In the genomic region with DNA sequence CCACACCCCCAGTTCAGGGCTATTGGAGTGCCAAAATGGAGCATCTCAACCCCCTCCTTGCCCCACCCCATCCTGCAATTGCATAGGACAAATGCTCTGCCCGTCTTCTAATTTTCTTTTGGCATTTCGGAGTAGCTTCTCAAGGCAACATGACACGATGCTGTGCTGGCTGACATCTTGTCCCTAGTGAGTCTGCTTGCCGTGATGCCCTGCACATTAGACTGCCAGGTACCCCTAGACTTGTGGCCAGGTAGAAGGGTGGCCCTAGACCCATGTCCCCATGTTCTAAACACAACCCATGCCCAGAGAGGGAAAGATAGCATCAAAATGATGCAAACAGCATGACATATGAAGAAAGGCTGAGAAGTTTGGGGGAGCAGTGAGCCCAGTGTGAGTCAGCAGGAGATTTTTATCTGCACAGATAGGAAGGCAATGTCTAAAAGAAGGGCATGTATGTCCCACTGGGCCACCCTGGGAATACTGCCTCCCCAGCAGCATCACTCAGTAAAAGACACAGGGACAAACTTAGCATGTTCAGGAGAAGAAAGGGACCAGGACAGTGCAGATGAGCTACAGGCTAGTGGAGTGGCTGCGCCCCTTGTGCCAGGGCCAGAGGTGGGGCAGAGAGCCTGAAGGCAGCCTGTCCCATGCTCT, we compare ENCODE assay signal across 1 cellular context.
TF ChIP-seq lines count a peak whose summit lies in the region.

No MANE protein-coding gene starts in this region.

TF ChIP-seq in K562, 482 proteins besides CTCF, POLR2A, EP300 and RAD21 (continued from another document and continues in another):
- TF ChIP-seq, protein P1, sequence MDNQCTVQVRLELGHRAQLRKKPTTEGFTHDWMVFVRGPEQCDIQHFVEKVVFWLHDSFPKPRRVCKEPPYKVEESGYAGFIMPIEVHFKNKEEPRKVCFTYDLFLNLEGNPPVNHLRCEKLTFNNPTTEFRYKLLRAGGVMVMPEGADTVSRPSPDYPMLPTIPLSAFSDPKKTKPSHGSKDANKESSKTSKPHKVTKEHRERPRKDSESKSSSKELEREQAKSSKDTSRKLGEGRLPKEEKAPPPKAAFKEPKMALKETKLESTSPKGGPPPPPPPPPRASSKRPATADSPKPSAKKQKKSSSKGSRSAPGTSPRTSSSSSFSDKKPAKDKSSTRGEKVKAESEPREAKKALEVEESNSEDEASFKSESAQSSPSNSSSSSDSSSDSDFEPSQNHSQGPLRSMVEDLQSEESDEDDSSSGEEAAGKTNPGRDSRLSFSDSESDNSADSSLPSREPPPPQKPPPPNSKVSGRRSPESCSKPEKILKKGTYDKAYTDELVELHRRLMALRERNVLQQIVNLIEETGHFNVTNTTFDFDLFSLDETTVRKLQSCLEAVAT (IDR thresholded peaks at IDR 0.05), result no peak
- TF ChIP-seq KLF10 (CRISPR knock-in tag; IDR thresholded peaks at IDR 0.05) (no peak), GMEB1 (CRISPR knock-in tag; IDR thresholded peaks at IDR 0.05) (peak; percentile 65), ZNF165 (CRISPR knock-in tag; IDR thresholded peaks at IDR 0.05; ENCODE audit: borderline replicate concordance) (peak; percentile 81; the same call in 1 of the 2 replicates), DDX20 (tag; IDR thresholded peaks at IDR 0.05; ENCODE audit: low read depth) (peak; percentile 64), NR3C1 (CRISPR knock-in tag; IDR thresholded peaks at IDR 0.05) (no peak), RBM34 (IDR thresholded peaks at IDR 0.05; ENCODE audit: borderline replicate concordance, insufficient read depth, low read length) (no peak), MIER1 (IDR thresholded peaks at IDR 0.05; ENCODE audit: low read depth) (no peak), ARHGAP35 (IDR thresholded peaks at IDR 0.05; ENCODE audit: partially characterized antibody) (no peak), FOSL1 (tag; conservative IDR thresholded peaks at IDR 0.05) (peak; percentile 99), BACH1 (tag; IDR thresholded peaks at IDR 0.05) (peak; percentile 81), NCOA1 (IDR thresholded peaks at IDR 0.05; ENCODE audit: low read depth) (peak; percentile 37; the same call in 1 of the 2 replicates), SAP30 (IDR thresholded peaks at IDR 0.05; ENCODE audit: borderline replicate concordance, insufficient read depth, low read depth, low read length, poor library complexity, severe bottlenecking) (no peak), POLR2G (IDR thresholded peaks at IDR 0.05; ENCODE audit: low read depth, low read length) (no peak), HDAC3 (IDR thresholded peaks at IDR 0.05; ENCODE audit: borderline replicate concordance, partially characterized antibody) (peak; percentile 15), ATF1 (CRISPR knock-in tag; IDR thresholded peaks at IDR 0.05) (no peak), ATF1 (tag; IDR thresholded peaks at IDR 0.05) (peak; percentile 58), EWSR1 (IDR thresholded peaks at IDR 0.05; ENCODE audit: borderline replicate concordance, low read depth, partially characterized antibody) (no peak), SMARCA4 (IDR thresholded peaks at IDR 0.05) (peak; percentile 97), PHTF2 (CRISPR knock-in tag; IDR thresholded peaks at IDR 0.05) (0 out of 2 replicates have a peak, but pooled peaks have one; percentile 29), NUFIP1 (IDR thresholded peaks at IDR 0.05; ENCODE audit: partially characterized antibody) (no peak), FOXO4 (CRISPR knock-in tag; IDR thresholded peaks at IDR 0.05) (no peak), MEF2A (IDR thresholded peaks at IDR 0.05; ENCODE audit: control insufficient read depth, low read depth, low read length) (no peak), IFI16 (CRISPR knock-in tag; IDR thresholded peaks at IDR 0.05) (0 out of 2 replicates have a peak, but pooled peaks have one; percentile 56), AFF1 (IDR thresholded peaks at IDR 0.05; ENCODE audit: low read depth in 1 of 2, partially characterized antibody in 2 of 2) (peak in 1 of 2 experiments; percentile 28), MAFF (IDR thresholded peaks at IDR 0.05; ENCODE audit: low read length) (peak; percentile 53; the same call in 1 of the 2 replicates), ZNF274 (IDR thresholded peaks at IDR 0.05; ENCODE audit: borderline replicate concordance, low read depth, low read length) (no peak), RBM25 (IDR thresholded peaks at IDR 0.05; ENCODE audit: low read depth, low read length, severe bottlenecking) (no peak), ZBTB1 (CRISPR knock-in tag; IDR thresholded peaks at IDR 0.05; ENCODE audit: borderline replicate concordance, low read depth) (no peak), MCM3 (IDR thresholded peaks at IDR 0.05) (no peak), ESRRA (IDR thresholded peaks at IDR 0.05; ENCODE audit: borderline replicate concordance, low read depth) (peak; percentile 16; the same call in 1 of the 2 replicates), HDAC6 (IDR thresholded peaks at IDR 0.05; ENCODE audit: low read depth, low read length) (no peak), EGR1 (conservative IDR thresholded peaks at IDR 0.05) (no peak), JUN (IDR thresholded peaks at IDR 0.05; ENCODE audit: borderline replicate concordance, low read depth, low read length) (peak; percentile 97), JUN (CRISPR knock-in tag; IDR thresholded peaks at IDR 0.05; ENCODE audit: borderline replicate concordance) (no peak), NEUROD1 (IDR thresholded peaks at IDR 0.05; ENCODE audit: borderline replicate concordance, low read depth, low read length, partially characterized antibody) (peak; percentile 73), ZBTB33 (CRISPR knock-in tag; IDR thresholded peaks at IDR 0.05) (no peak), CBX3 (IDR thresholded peaks at IDR 0.05; ENCODE audit: borderline replicate concordance in 1 of 2, low read length in 2 of 2) (no peak), USF1 (CRISPR knock-in tag; IDR thresholded peaks at IDR 0.05) (no peak), JUND (IDR thresholded peaks at IDR 0.05; ENCODE audit: borderline replicate concordance, low read depth, low read length) (peak; percentile 97), JUND (tag; IDR thresholded peaks at IDR 0.05; ENCODE audit: borderline replicate concordance, low read depth, low read length) (peak; percentile 96; the same call in 2 of the 3 replicates), ZFPM2 (CRISPR knock-in tag; IDR thresholded peaks at IDR 0.05) (no peak), MAFG (tag; conservative IDR thresholded peaks at IDR 0.05) (peak; percentile 81)
- TF ChIP-seq, protein P2, sequence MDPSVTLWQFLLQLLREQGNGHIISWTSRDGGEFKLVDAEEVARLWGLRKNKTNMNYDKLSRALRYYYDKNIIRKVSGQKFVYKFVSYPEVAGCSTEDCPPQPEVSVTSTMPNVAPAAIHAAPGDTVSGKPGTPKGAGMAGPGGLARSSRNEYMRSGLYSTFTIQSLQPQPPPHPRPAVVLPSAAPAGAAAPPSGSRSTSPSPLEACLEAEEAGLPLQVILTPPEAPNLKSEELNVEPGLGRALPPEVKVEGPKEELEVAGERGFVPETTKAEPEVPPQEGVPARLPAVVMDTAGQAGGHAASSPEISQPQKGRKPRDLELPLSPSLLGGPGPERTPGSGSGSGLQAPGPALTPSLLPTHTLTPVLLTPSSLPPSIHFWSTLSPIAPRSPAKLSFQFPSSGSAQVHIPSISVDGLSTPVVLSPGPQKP (CRISPR knock-in tag; IDR thresholded peaks at IDR 0.05), result no peak
- TF ChIP-seq, protein P3, sequence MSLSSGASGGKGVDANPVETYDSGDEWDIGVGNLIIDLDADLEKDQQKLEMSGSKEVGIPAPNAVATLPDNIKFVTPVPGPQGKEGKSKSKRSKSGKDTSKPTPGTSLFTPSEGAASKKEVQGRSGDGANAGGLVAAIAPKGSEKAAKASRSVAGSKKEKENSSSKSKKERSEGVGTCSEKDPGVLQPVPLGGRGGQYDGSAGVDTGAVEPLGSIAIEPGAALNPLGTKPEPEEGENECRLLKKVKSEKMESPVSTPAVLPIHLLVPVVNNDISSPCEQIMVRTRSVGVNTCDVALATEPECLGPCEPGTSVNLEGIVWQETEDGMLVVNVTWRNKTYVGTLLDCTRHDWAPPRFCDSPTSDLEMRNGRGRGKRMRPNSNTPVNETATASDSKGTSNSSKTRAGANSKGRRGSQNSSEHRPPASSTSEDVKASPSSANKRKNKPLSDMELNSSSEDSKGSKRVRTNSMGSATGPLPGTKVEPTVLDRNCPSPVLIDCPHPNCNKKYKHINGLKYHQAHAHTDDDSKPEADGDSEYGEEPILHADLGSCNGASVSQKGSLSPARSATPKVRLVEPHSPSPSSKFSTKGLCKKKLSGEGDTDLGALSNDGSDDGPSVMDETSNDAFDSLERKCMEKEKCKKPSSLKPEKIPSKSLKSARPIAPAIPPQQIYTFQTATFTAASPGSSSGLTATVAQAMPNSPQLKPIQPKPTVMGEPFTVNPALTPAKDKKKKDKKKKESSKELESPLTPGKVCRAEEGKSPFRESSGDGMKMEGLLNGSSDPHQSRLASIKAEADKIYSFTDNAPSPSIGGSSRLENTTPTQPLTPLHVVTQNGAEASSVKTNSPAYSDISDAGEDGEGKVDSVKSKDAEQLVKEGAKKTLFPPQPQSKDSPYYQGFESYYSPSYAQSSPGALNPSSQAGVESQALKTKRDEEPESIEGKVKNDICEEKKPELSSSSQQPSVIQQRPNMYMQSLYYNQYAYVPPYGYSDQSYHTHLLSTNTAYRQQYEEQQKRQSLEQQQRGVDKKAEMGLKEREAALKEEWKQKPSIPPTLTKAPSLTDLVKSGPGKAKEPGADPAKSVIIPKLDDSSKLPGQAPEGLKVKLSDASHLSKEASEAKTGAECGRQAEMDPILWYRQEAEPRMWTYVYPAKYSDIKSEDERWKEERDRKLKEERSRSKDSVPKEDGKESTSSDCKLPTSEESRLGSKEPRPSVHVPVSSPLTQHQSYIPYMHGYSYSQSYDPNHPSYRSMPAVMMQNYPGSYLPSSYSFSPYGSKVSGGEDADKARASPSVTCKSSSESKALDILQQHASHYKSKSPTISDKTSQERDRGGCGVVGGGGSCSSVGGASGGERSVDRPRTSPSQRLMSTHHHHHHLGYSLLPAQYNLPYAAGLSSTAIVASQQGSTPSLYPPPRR (CRISPR knock-in tag; IDR thresholded peaks at IDR 0.05; ENCODE audit: borderline replicate concordance), result no peak
